Comparison of ENCODE assay signal across 9 cellular contexts in the genomic region with DNA sequence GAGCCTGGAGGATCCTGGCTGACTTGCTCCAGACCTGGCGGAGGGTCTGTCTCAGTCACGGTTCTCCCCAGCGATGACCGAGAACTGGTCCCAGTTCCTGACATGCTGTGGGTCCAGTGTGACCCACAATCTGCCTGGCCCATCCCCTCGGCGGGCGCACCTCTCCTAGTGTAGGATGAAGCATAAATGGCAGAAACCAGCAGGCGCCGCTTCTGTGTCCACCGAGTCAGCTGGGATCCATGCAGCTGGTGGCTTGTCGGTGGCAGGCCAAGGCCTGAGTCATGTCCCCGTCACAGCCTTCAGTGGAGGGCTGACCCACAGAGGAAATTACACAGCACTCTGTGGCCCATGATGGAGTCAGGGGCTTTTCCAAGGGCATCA. TPM values are rescaled to one million over a fixed set of nuclear protein-coding genes. Genes with fewer than 3 reads are reported as not detected.
DNase-seq lines count a peak whose midpoint lies in the region; ATAC-seq lines count a peak whose summit lies in the region.
"Had no signal": no experiment of that assay in that cellular context is flagged by ENCODE, and none has a peak within 500 bp of the region (broad histone marks: within the 10 kb centered on the region; RNA-seq: fewer than 3 reads in every experiment).

No MANE protein-coding gene starts in this region.

- H3K4me3 ChIP-seq in MG63 = no peak overlapping the region

- peak overlapping the region; percentile 88 for H3K4me3 Mint-ChIP-seq in activated T-helper 17 cell treated with anti-CD3 and anti-CD28 coated beads, Interleukin-2, amount 50 U/mL, for 72 hours
- H3K4me3 Mint-ChIP-seq in stimulated activated effector memory CD8-positive, alpha-beta T cell treated with anti-CD3 and anti-CD28 coated beads, Interleukin-12 subunit alpha, Interleukin-12 subunit beta, amount 100 ng/mL, for 72 hours = peak overlapping the region; percentile 77

- H3K4me1 Mint-ChIP-seq in activated T-helper 17 cell treated with anti-CD3 and anti-CD28 coated beads, Interleukin-2, amount 50 U/mL, for 72 hours = peaks cover 16% of the 10 kb centered on the region
- peaks cover 45% of the 10 kb centered on the region for H3K4me1 Mint-ChIP-seq in stimulated activated effector memory CD8-positive, alpha-beta T cell treated with anti-CD3 and anti-CD28 coated beads, Interleukin-12 subunit alpha, Interleukin-12 subunit beta, amount 100 ng/mL, for 72 hours

- peaks cover 2% of the 10 kb centered on the region for H3K9me3 Mint-ChIP-seq in activated T-helper 17 cell treated with anti-CD3 and anti-CD28 coated beads, Interleukin-2, amount 50 U/mL, for 72 hours
- peaks cover 2% of the 10 kb centered on the region for H3K9me3 Mint-ChIP-seq in stimulated activated effector memory CD8-positive, alpha-beta T cell treated with anti-CD3 and anti-CD28 coated beads, Interleukin-12 subunit alpha, Interleukin-12 subunit beta, amount 100 ng/mL, for 72 hours

- DNase-seq in HT1080 (ENCODE audit: low read depth) (peak; percentile 75), hepatic stellate cell (ENCODE audit: low spot score) (peak; percentile 77), MG63 (no peak), NCI-H2029 treated with DMSO at 0.1 percent for 48 hours (lab: John Stamatoyannopoulos, UW) (no peak), NCI-H146 treated with DMSO at 0.1 percent for 48 hours (lab: John Stamatoyannopoulos, UW; ENCODE audit: unreplicated experiment) (no peak), left colon (no peak)
- DNase-seq in stimulated activated effector memory CD8-positive, alpha-beta T cell treated with anti-CD3 and anti-CD28 coated beads, Interleukin-12 subunit alpha, Interleukin-12 subunit beta, amount 100 ng/mL, for 72 hours (ENCODE audit: low spot score in 2 of 2) = peak; percentile 42 to 70
- DNase-seq: NCI-H2029 had no signal

- H3K27ac Mint-ChIP-seq in activated T-helper 17 cell treated with anti-CD3 and anti-CD28 coated beads, Interleukin-2, amount 50 U/mL, for 72 hours = peak overlapping the region; percentile 99
- peak overlapping the region; percentile 98 for H3K27ac Mint-ChIP-seq in stimulated activated effector memory CD8-positive, alpha-beta T cell treated with anti-CD3 and anti-CD28 coated beads, Interleukin-12 subunit alpha, Interleukin-12 subunit beta, amount 100 ng/mL, for 72 hours

- H3K36me3 ChIP-seq in MG63 = no peaks in the 10 kb centered on the region

- H3K36me3 Mint-ChIP-seq in activated T-helper 17 cell treated with anti-CD3 and anti-CD28 coated beads, Interleukin-2, amount 50 U/mL, for 72 hours (ENCODE audit: low read depth) = no peaks in the 10 kb centered on the region
- H3K36me3 Mint-ChIP-seq in stimulated activated effector memory CD8-positive, alpha-beta T cell treated with anti-CD3 and anti-CD28 coated beads, Interleukin-12 subunit alpha, Interleukin-12 subunit beta, amount 100 ng/mL, for 72 hours = peaks cover 7% of the 10 kb centered on the region

- ATAC-seq in activated T-helper 17 cell treated with anti-CD3 and anti-CD28 coated beads, Interleukin-2, amount 50 U/mL, for 72 hours (replicated peaks) = peak; percentile 87
- peak; percentile 91 for ATAC-seq in stimulated activated effector memory CD8-positive, alpha-beta T cell treated with anti-CD3 and anti-CD28 coated beads, Interleukin-12 subunit alpha, Interleukin-12 subunit beta, amount 100 ng/mL, for 72 hours
- no peak for ATAC-seq in left colon

- no peaks in the 10 kb centered on the region for H3K27me3 ChIP-seq in MG63

- intact Hi-C loops in left colon (cut with DNase I, micrococcal nuclease) = no loop called here

- no peaks in the 10 kb centered on the region for H3K9me3 ChIP-seq in MG63

- no peaks in the 10 kb centered on the region for H3K27me3 Mint-ChIP-seq in activated T-helper 17 cell treated with anti-CD3 and anti-CD28 coated beads, Interleukin-2, amount 50 U/mL, for 72 hours

RNA-seq across cellular contexts. Expression of gene NFKBIA, which starts 38.5 kb away (rescaled TPM):
- total RNA-seq in HT1080 (2014; rRNA removed; shearing (Covaris generic)) = 42.9 and 49.7 TPM in 2 replicates
- polyA plus RNA-seq in HT1080 (2015; cell fraction: cytosol; rRNA removed) = 17.4 and 20.5 TPM in 2 replicates
- polyA plus RNA-seq in HT1080 (2015; cell fraction: nucleus; rRNA removed) = 30.2 and 34.7 TPM in 2 replicates
- total RNA-seq in activated T-helper 17 cell treated with anti-CD3 and anti-CD28 coated beads, Interleukin-2, amount 50 U/mL, for 72 hours = 100 to 1,000 TPM; 299 to 554 TPM
- 37.1 and 76.7 TPM in 2 replicates for total RNA-seq in MG63 (2014; rRNA removed; shearing (Covaris generic); ENCODE audit: low replicate concordance)
- total RNA-seq in left colon = 100 to 1,000 TPM; 150 to 193 TPM

Comparison
In these comparisons a context has a peak if more than half of its experiments do, and no peak if none do; other contexts are left out.
1. DNase-seq: peak in HT1080 (single experiment), hepatic stellate cell (single experiment) and stimulated activated effector memory CD8-positive, alpha-beta T cell treated with anti-CD3 and anti-CD28 coated beads, Interleukin-12 subunit alpha, Interleukin-12 subunit beta, amount 100 ng/mL, for 72 hours (2 of 2); none in MG63 (single experiment), NCI-H2029 treated with DMSO at 0.1 percent for 48 hours (single experiment), NCI-H146 treated with DMSO at 0.1 percent for 48 hours (single experiment) and left colon (0 of 2).